Comparison of ENCODE assay signal across 1 cellular context in genomic region chr17:81285179-81285878, GRCh38.
TF ChIP-seq lines count a peak whose summit lies in the region.

No MANE protein-coding gene starts in this region.

TF ChIP-seq in K562, 482 proteins besides CTCF, POLR2A, EP300 and RAD21 (continued from another document and continues in another):
- TF ChIP-seq ARID1B (IDR thresholded peaks at IDR 0.05), result 0 out of 2 replicates have a peak, but pooled peaks have one; percentile 31
- TF ChIP-seq TEAD1 (CRISPR knock-in tag; IDR thresholded peaks at IDR 0.05), result peak in 1 of 2 experiments; percentile 46; a peak in 1 of 4 replicates
- peak; percentile 50 to 68; a peak in 3 of 4 replicates for TF ChIP-seq MAZ (CRISPR knock-in tag; conservative IDR thresholded peaks at IDR 0.05 in 1 of 2, IDR thresholded peaks at IDR 0.05 in 1 of 2)
- peak; percentile 40; the same call in 1 of the 2 replicates for TF ChIP-seq PHF8 (IDR thresholded peaks at IDR 0.05; ENCODE audit: borderline replicate concordance, low read length)
- TF ChIP-seq NUFIP1 (IDR thresholded peaks at IDR 0.05; ENCODE audit: partially characterized antibody), result peak; percentile 68
- TF ChIP-seq ZNF766 (CRISPR knock-in tag; conservative IDR thresholded peaks at IDR 0.05), result peak; percentile 56; the same call in 1 of the 2 replicates
- TF ChIP-seq ZNF316 (IDR thresholded peaks at IDR 0.05), result peak; percentile 97
- TF ChIP-seq SRF (CRISPR knock-in tag; IDR thresholded peaks at IDR 0.05), result 0 out of 4 replicates have a peak, but pooled peaks of 1 of the 2 experiments have one; percentile 48
- TF ChIP-seq ARHGAP35 (IDR thresholded peaks at IDR 0.05; ENCODE audit: partially characterized antibody), result no peak
- TF ChIP-seq EZH2 (IDR thresholded peaks at IDR 0.05; ENCODE audit: borderline replicate concordance, low read depth, low read length), result no peak
- TF ChIP-seq ZNF24 (IDR thresholded peaks at IDR 0.05), result no peak
- TF ChIP-seq MAX (CRISPR knock-in tag; IDR thresholded peaks at IDR 0.05), result peak; percentile 88
- peak in 1 of 2 experiments; percentile 69; a peak in 2 of 4 replicates for TF ChIP-seq TRIM24 (IDR thresholded peaks at IDR 0.05)
- no peak for TF ChIP-seq PBX2 (CRISPR knock-in tag; IDR thresholded peaks at IDR 0.05; ENCODE audit: low read depth)
- no peak for TF ChIP-seq PBX2 (tag; conservative IDR thresholded peaks at IDR 0.05; ENCODE audit: low read depth)
- peak; percentile 43; the same call in 1 of the 2 replicates for TF ChIP-seq SUPT5H (IDR thresholded peaks at IDR 0.05)
- TF ChIP-seq, protein P1, sequence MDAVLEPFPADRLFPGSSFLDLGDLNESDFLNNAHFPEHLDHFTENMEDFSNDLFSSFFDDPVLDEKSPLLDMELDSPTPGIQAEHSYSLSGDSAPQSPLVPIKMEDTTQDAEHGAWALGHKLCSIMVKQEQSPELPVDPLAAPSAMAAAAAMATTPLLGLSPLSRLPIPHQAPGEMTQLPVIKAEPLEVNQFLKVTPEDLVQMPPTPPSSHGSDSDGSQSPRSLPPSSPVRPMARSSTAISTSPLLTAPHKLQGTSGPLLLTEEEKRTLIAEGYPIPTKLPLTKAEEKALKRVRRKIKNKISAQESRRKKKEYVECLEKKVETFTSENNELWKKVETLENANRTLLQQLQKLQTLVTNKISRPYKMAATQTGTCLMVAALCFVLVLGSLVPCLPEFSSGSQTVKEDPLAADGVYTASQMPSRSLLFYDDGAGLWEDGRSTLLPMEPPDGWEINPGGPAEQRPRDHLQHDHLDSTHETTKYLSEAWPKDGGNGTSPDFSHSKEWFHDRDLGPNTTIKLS (IDR thresholded peaks at IDR 0.05; ENCODE audit: borderline replicate concordance, low read depth), result peak; percentile 78; the same call in 1 of the 2 replicates
- peak; percentile 70; the same call in 1 of the 2 replicates for TF ChIP-seq KLF6 (CRISPR knock-in tag; IDR thresholded peaks at IDR 0.05; ENCODE audit: borderline replicate concordance)
- TF ChIP-seq ZFX (CRISPR knock-in tag; IDR thresholded peaks at IDR 0.05), result peak; percentile 86
- TF ChIP-seq, protein P2, sequence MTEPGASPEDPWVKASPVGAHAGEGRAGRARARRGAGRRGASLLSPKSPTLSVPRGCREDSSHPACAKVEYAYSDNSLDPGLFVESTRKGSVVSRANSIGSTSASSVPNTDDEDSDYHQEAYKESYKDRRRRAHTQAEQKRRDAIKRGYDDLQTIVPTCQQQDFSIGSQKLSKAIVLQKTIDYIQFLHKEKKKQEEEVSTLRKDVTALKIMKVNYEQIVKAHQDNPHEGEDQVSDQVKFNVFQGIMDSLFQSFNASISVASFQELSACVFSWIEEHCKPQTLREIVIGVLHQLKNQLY (CRISPR knock-in tag; conservative IDR thresholded peaks at IDR 0.05), result peak in 1 of 2 experiments; percentile 50; a peak in 1 of 4 replicates
- no peak for TF ChIP-seq NR2C2 (CRISPR knock-in tag; IDR thresholded peaks at IDR 0.05)
- TF ChIP-seq NR2C2 (tag; IDR thresholded peaks at IDR 0.05), result peak; percentile 76
- TF ChIP-seq C11orf30 (IDR thresholded peaks at IDR 0.05; ENCODE audit: low read depth), result peak; percentile 96
- TF ChIP-seq ZNF583 (CRISPR knock-in tag; IDR thresholded peaks at IDR 0.05), result peak; percentile 56; the same call in 1 of the 2 replicates
- TF ChIP-seq SMAD1 (IDR thresholded peaks at IDR 0.05; ENCODE audit: low read depth, low read length, partially characterized antibody), result peak; percentile 35
- TF ChIP-seq NFRKB (IDR thresholded peaks at IDR 0.05; ENCODE audit: low read depth), result 0 out of 2 replicates have a peak, but pooled peaks have one; percentile 74
- TF ChIP-seq PURB (CRISPR knock-in tag; IDR thresholded peaks at IDR 0.05; ENCODE audit: low read depth), result no peak
- TF ChIP-seq TAF9B (IDR thresholded peaks at IDR 0.05; ENCODE audit: partially characterized antibody), result peak; percentile 66
- TF ChIP-seq, protein P3, sequence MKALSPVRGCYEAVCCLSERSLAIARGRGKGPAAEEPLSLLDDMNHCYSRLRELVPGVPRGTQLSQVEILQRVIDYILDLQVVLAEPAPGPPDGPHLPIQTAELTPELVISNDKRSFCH (CRISPR knock-in tag; IDR thresholded peaks at IDR 0.05), result no peak
- TF ChIP-seq, protein P3 (tag; IDR thresholded peaks at IDR 0.05), result 0 out of 2 replicates have a peak, but pooled peaks have one; percentile 38
- TF ChIP-seq SPI1 (IDR thresholded peaks at IDR 0.05; ENCODE audit: borderline replicate concordance, low read depth, low read length), result 0 out of 2 replicates have a peak, but pooled peaks have one; percentile 4
- peak; percentile 51 for TF ChIP-seq GABPA (tag; conservative IDR thresholded peaks at IDR 0.05; ENCODE audit: low read depth)
- 0 out of 2 replicates have a peak, but pooled peaks have one; percentile 35 for TF ChIP-seq ERF (CRISPR knock-in tag; IDR thresholded peaks at IDR 0.05)
- TF ChIP-seq CREM (IDR thresholded peaks at IDR 0.05; ENCODE audit: low read depth), result 0 out of 2 replicates have a peak, but pooled peaks have one; percentile 15
- TF ChIP-seq MYNN (IDR thresholded peaks at IDR 0.05), result 0 out of 2 replicates have a peak, but pooled peaks have one; percentile 23
- TF ChIP-seq MYNN (CRISPR knock-in tag; IDR thresholded peaks at IDR 0.05), result no peak
- peak; percentile 98 for TF ChIP-seq MYC (IDR thresholded peaks at IDR 0.05; ENCODE audit: low read depth, low read length)
- TF ChIP-seq MYC (CRISPR knock-in tag; IDR thresholded peaks at IDR 0.05; ENCODE audit: borderline replicate concordance, low read depth), result peak; percentile 90
- no peak for TF ChIP-seq ADNP (tag; IDR thresholded peaks at IDR 0.05)
- TF ChIP-seq XRCC4 (IDR thresholded peaks at IDR 0.05; ENCODE audit: extremely low read depth, insufficient read depth, insufficient read length), result no peak
- TF ChIP-seq, protein P4, sequence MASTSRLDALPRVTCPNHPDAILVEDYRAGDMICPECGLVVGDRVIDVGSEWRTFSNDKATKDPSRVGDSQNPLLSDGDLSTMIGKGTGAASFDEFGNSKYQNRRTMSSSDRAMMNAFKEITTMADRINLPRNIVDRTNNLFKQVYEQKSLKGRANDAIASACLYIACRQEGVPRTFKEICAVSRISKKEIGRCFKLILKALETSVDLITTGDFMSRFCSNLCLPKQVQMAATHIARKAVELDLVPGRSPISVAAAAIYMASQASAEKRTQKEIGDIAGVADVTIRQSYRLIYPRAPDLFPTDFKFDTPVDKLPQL (IDR thresholded peaks at IDR 0.05; ENCODE audit: extremely low read depth, insufficient read length), result no peak
- TF ChIP-seq NBN (IDR thresholded peaks at IDR 0.05; ENCODE audit: low read depth), result 0 out of 2 replicates have a peak, but pooled peaks have one; percentile 34
- TF ChIP-seq ZBED1 (IDR thresholded peaks at IDR 0.05), result no peak
- TF ChIP-seq TAF1 (IDR thresholded peaks at IDR 0.05; ENCODE audit: control insufficient read depth, extremely low read depth, insufficient read depth, low read length, severe bottlenecking), result peak; percentile 61
- peak in 1 of 2 experiments; percentile 53; a peak in 1 of 4 replicates for TF ChIP-seq HDAC1 (IDR thresholded peaks at IDR 0.05)
- peak; percentile 81 to 85 for TF ChIP-seq NRF1 (conservative IDR thresholded peaks at IDR 0.05 in 1 of 2, IDR thresholded peaks at IDR 0.05 in 1 of 2)
- TF ChIP-seq, protein P5, sequence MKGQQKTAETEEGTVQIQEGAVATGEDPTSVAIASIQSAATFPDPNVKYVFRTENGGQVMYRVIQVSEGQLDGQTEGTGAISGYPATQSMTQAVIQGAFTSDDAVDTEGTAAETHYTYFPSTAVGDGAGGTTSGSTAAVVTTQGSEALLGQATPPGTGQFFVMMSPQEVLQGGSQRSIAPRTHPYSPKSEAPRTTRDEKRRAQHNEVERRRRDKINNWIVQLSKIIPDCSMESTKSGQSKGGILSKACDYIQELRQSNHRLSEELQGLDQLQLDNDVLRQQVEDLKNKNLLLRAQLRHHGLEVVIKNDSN (CRISPR knock-in tag; IDR thresholded peaks at IDR 0.05), result peak; percentile 58
- TF ChIP-seq MBD2 (IDR thresholded peaks at IDR 0.05; ENCODE audit: borderline replicate concordance, low read depth), result 0 out of 2 replicates have a peak, but pooled peaks have one; percentile 32
- TF ChIP-seq RBFOX2 (IDR thresholded peaks at IDR 0.05; ENCODE audit: low read depth, low read length), result peak; percentile 82
- 0 out of 2 replicates have a peak, but pooled peaks have one; percentile 16 for TF ChIP-seq ZZZ3 (IDR thresholded peaks at IDR 0.05)
- TF ChIP-seq, protein P6, sequence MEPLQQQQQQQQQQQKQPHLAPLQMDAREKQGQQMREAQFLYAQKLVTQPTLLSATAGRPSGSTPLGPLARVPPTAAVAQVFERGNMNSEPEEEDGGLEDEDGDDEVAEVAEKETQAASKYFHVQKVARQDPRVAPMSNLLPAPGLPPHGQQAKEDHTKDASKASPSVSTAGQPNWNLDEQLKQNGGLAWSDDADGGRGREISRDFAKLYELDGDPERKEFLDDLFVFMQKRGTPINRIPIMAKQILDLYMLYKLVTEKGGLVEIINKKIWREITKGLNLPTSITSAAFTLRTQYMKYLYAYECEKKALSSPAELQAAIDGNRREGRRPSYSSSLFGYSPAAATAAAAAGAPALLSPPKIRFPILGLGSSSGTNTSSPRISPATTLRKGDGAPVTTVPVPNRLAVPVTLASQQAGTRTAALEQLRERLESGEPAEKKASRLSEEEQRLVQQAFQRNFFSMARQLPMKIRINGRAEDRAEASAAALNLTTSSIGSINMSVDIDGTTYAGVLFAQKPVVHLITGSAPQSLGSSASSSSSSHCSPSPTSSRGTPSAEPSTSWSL (CRISPR knock-in tag; IDR thresholded peaks at IDR 0.05; ENCODE audit: borderline replicate concordance), result no peak
- TF ChIP-seq VEZF1 (CRISPR knock-in tag; IDR thresholded peaks at IDR 0.05), result peak; percentile 73
- TF ChIP-seq TOE1 (IDR thresholded peaks at IDR 0.05; ENCODE audit: borderline replicate concordance), result 0 out of 2 replicates have a peak, but pooled peaks have one; percentile 60
- no peak for TF ChIP-seq TOE1 (CRISPR knock-in tag; IDR thresholded peaks at IDR 0.05; ENCODE audit: borderline replicate concordance, low read depth)
- no peak for TF ChIP-seq RBM25 (IDR thresholded peaks at IDR 0.05; ENCODE audit: low read depth, low read length, severe bottlenecking)
- TF ChIP-seq RBM34 (IDR thresholded peaks at IDR 0.05; ENCODE audit: borderline replicate concordance, insufficient read depth, low read length), result no peak
- TF ChIP-seq, protein P7, sequence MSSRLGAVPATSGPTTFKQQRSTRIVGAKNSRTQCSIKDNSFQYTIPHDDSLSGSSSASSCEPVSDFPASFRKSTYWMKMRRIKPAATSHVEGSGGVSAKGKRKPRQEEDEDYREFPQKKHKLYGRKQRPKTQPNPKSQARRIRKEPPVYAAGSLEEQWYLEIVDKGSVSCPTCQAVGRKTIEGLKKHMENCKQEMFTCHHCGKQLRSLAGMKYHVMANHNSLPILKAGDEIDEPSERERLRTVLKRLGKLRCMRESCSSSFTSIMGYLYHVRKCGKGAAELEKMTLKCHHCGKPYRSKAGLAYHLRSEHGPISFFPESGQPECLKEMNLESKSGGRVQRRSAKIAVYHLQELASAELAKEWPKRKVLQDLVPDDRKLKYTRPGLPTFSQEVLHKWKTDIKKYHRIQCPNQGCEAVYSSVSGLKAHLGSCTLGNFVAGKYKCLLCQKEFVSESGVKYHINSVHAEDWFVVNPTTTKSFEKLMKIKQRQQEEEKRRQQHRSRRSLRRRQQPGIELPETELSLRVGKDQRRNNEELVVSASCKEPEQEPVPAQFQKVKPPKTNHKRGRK (tag; IDR thresholded peaks at IDR 0.05), result no peak
- TF ChIP-seq POLR2G (IDR thresholded peaks at IDR 0.05; ENCODE audit: low read depth, low read length), result peak; percentile 87
- peak; percentile 70; the same call in 1 of the 2 replicates for TF ChIP-seq CTBP1 (IDR thresholded peaks at IDR 0.05; ENCODE audit: borderline replicate concordance)
- TF ChIP-seq, protein P8, sequence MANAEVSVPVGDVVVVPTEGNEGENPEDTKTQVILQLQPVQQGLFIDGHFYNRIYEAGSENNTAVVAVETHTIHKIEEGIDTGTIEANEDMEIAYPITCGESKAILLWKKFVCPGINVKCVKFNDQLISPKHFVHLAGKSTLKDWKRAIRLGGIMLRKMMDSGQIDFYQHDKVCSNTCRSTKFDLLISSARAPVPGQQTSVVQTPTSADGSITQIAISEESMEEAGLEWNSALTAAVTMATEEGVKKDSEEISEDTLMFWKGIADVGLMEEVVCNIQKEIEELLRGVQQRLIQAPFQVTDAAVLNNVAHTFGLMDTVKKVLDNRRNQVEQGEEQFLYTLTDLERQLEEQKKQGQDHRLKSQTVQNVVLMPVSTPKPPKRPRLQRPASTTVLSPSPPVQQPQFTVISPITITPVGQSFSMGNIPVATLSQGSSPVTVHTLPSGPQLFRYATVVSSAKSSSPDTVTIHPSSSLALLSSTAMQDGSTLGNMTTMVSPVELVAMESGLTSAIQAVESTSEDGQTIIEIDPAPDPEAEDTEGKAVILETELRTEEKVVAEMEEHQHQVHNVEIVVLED (CRISPR knock-in tag; IDR thresholded peaks at IDR 0.05), result 0 out of 2 replicates have a peak, but pooled peaks have one; percentile 6
